11 cellular contexts compared by ENCODE assay signal in the genomic region with DNA sequence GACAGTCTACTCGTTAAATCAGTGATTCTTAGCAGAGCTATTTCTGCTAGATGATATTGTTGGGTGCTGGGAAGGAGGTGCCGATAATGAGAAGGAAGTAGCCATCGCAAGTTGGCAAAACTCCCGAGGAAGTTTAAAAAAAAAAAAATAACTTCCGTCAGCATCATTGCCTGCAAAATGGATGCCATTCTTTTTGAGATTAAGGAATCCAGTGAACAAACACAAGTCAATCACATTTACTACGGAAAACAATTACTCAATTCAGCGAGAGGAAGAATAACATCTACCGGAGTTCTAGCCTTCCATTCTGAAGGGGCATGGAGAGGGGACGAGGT.
DNase-seq lines count a peak whose midpoint lies in the region; ATAC-seq and TF ChIP-seq lines count a peak whose summit lies in the region.
"Had no signal": no experiment of that assay in that cellular context is flagged by ENCODE, and none has a peak within 500 bp of the region (broad histone marks: within the 10 kb centered on the region; RNA-seq: fewer than 3 reads in every experiment).

No MANE protein-coding gene starts in this region.

- peaks cover 34% of the 10 kb centered on the region for H3K36me3 Mint-ChIP-seq in activated CD8-positive, alpha-beta memory T cell treated with anti-CD3 and anti-CD28 coated beads, Interleukin-2, amount 10 ng/mL, durations not matched to agents 7 days and 5 days
- peaks cover 0 to 2% of the 10 kb centered on the region in 2 donors for H3K36me3 Mint-ChIP-seq in stimulated activated naive B cell treated with anti-CD40 and anti-IgM and Interleukin-4, amounts not matched to agents 10 μg/mL and 1 μg/mL and 100 μg/mL, for 72 hours

- H3K27me3 Mint-ChIP-seq in activated CD8-positive, alpha-beta memory T cell treated with anti-CD3 and anti-CD28 coated beads, Interleukin-2, amount 10 ng/mL, durations not matched to agents 7 days and 5 days, result no peaks in the 10 kb centered on the region
- H3K27me3 Mint-ChIP-seq in stimulated activated naive B cell treated with anti-CD40 and anti-IgM and Interleukin-4, amounts not matched to agents 10 μg/mL and 1 μg/mL and 100 μg/mL, for 72 hours, result no peaks in the 10 kb centered on the region

- no peak for DNase-seq in activated CD8-positive, alpha-beta memory T cell treated with anti-CD3 and anti-CD28 coated beads, Interleukin-2, amount 10 ng/mL, durations not matched to agents 7 days and 5 days
- no peak for DNase-seq in activated CD8-positive, alpha-beta memory T cell treated with anti-CD3 and anti-CD28 coated beads for 24 hours
- DNase-seq in NB4 (ENCODE audit: low read depth), result no peak
- DNase-seq in dorsolateral prefrontal cortex, result no peak
- no peak for DNase-seq in stimulated activated naive B cell treated with anti-CD40 and anti-IgM and Interleukin-4, amounts not matched to agents 10 μg/mL and 1 μg/mL and 100 μg/mL, for 72 hours
- DNase-seq in NCI-H2227 (lab: John Stamatoyannopoulos, UW; ENCODE audit: unreplicated experiment), result no peak
- DNase-seq in effector CD8-positive, alpha-beta T cell (lab: John Stamatoyannopoulos, UW), result no peak
- DNase-seq in midbrain (lab: John Stamatoyannopoulos, UW), result no peak
- DNase-seq: NCI-H1694, testis had no signal

- intact Hi-C loops in dorsolateral prefrontal cortex (cut with DNase I), result no loop called here

- peaks cover 0 to 20% (median 0%) of the 10 kb centered on the region in 45 donors for H3K27me3 ChIP-seq in dorsolateral prefrontal cortex
- H3K27me3 ChIP-seq: testis had no signal

- H3K4me3 Mint-ChIP-seq in activated CD8-positive, alpha-beta memory T cell treated with anti-CD3 and anti-CD28 coated beads, Interleukin-2, amount 10 ng/mL, durations not matched to agents 7 days and 5 days, result peak overlapping the region; percentile 72
- H3K4me3 Mint-ChIP-seq in stimulated activated naive B cell treated with anti-CD40 and anti-IgM and Interleukin-4, amounts not matched to agents 10 μg/mL and 1 μg/mL and 100 μg/mL, for 72 hours, result peak overlapping the region; percentile 67 to 72

- CTCF ChIA-PET in activated CD8-positive, alpha-beta memory T cell treated with anti-CD3 and anti-CD28 coated beads, Interleukin-2, amount 10 ng/mL, durations not matched to agents 7 days and 5 days (lab: Charles Lee), result interaction anchor here (0.6 to 1.7 kb wide), 9 partner anchors 8 to 74 kb away, joined by 3 to 12 read pairs (median 4); a partner anchor contains a TSS

- H3K27ac Mint-ChIP-seq in activated CD8-positive, alpha-beta memory T cell treated with anti-CD3 and anti-CD28 coated beads, Interleukin-2, amount 10 ng/mL, durations not matched to agents 7 days and 5 days, result peak overlapping the region; percentile 99
- H3K27ac Mint-ChIP-seq in stimulated activated naive B cell treated with anti-CD40 and anti-IgM and Interleukin-4, amounts not matched to agents 10 μg/mL and 1 μg/mL and 100 μg/mL, for 72 hours, result peak overlapping the region; percentile 62

- H3K4me3 ChIP-seq in NB4 (ENCODE audit: low read depth, low read length) (peak overlapping the region; percentile 42), dorsolateral prefrontal cortex (peak overlapping the region in 57 of 59 donors; percentile 4 to 61 (median 36))

- no peak for TF ChIP-seq POLR2A in NB4 (IDR thresholded peaks at IDR 0.05; ENCODE audit: extremely low read depth, insufficient read length)

- TF ChIP-seq CTCF in NB4 (IDR thresholded peaks at IDR 0.05; ENCODE audit: low read depth, low read length) (no peak), dorsolateral prefrontal cortex (IDR thresholded peaks at IDR 0.05 in 54 of 56, conservative IDR thresholded peaks at IDR 0.05 in 2 of 56; ENCODE audit: low read depth in 1 of 56, partially characterized antibody in 56 of 56) (no peak)

- peak overlapping the region in 7 of 59 donors; percentile 3 to 41 (median 20) for H3K27ac ChIP-seq in dorsolateral prefrontal cortex
- H3K27ac ChIP-seq: testis, VCaP had no signal

- no peak for ATAC-seq in activated CD8-positive, alpha-beta memory T cell treated with anti-CD3 and anti-CD28 coated beads, Interleukin-2, amount 10 ng/mL, durations not matched to agents 7 days and 5 days
- ATAC-seq in stimulated activated naive B cell treated with anti-CD40 and anti-IgM and Interleukin-4, amounts not matched to agents 10 μg/mL and 1 μg/mL and 100 μg/mL, for 72 hours (replicated peaks), result no peak

- peaks cover 84% of the 10 kb centered on the region for H3K4me1 Mint-ChIP-seq in activated CD8-positive, alpha-beta memory T cell treated with anti-CD3 and anti-CD28 coated beads, Interleukin-2, amount 10 ng/mL, durations not matched to agents 7 days and 5 days
- peaks cover 34 to 71% of the 10 kb centered on the region in 2 donors for H3K4me1 Mint-ChIP-seq in stimulated activated naive B cell treated with anti-CD40 and anti-IgM and Interleukin-4, amounts not matched to agents 10 μg/mL and 1 μg/mL and 100 μg/mL, for 72 hours

- peaks cover 6% of the 10 kb centered on the region for H3K9me3 Mint-ChIP-seq in activated CD8-positive, alpha-beta memory T cell treated with anti-CD3 and anti-CD28 coated beads, Interleukin-2, amount 10 ng/mL, durations not matched to agents 7 days and 5 days (ENCODE audit: low read depth)
- H3K9me3 Mint-ChIP-seq in stimulated activated naive B cell treated with anti-CD40 and anti-IgM and Interleukin-4, amounts not matched to agents 10 μg/mL and 1 μg/mL and 100 μg/mL, for 72 hours, result no peaks in the 10 kb centered on the region
